Comparison of ENCODE assay signal across 4 cellular contexts in the genomic region with DNA sequence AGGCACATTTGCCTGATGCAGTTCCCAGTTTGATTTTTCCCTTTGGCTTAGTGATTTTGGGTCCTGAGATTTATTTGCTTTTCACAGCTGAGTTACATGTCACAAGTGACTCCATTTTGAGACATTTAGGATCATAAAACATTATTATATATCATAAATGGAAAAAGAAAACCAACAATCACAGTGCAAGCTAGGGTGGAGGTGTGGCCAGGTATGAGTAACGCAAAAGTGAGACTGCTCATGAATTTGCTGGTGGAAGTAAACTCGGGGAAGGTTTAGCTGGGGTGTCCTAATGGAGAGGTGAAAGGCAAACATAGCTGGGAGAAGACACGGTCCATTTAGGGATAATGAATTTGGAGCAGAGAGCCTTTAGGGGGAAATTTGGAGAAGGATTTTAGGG. TPM values are rescaled to one million over a fixed set of nuclear protein-coding genes. Genes with fewer than 3 reads are reported as not detected.
"Had no signal": no experiment of that assay in that cellular context is flagged by ENCODE, and none has a peak within 500 bp of the region (broad histone marks: within the 10 kb centered on the region; RNA-seq: fewer than 3 reads in every experiment).

No MANE protein-coding gene starts in this region.

- H3K27ac ChIP-seq: GM23248 had no signal

- DNase-seq: H9, IMR-90 had no signal

- H3K4me3 Mint-ChIP-seq: H9 had no signal

- H3K27ac Mint-ChIP-seq: H9 had no signal

- H3K4me3 ChIP-seq: GM23248 had no signal

RNA-seq across cellular contexts. Expression of a gene that starts 21.7 kb away (rescaled TPM):
- total RNA-seq: GM23248, H1, H9, IMR-90 had no signal
